In the genomic region with DNA sequence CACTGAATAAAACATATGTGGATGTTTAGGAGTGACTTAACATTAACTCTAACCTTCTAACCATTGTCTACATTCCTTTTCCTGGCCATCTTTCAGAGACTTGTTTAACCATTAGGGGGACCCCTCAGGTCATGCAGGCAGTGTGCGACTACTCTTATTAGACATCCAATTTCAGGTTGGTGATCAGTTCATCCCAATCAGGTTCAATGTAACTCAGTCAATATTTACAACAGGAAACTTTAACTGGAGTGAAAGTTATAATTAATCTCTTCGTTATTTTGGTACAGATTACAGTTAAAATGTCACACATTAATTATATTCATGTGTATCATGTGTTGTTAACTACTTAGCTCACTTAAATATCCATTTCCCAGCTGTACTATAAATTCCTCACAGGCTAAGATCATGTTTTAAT, we compare ENCODE assay signal across 8 cellular contexts.
A peak's percentile ranks its signal among the peaks of the same experiment; 100 is the strongest.
DNase-seq lines count a peak whose midpoint lies in the region; FAIRE-seq and TF ChIP-seq lines count a peak whose summit lies in the region.

No MANE protein-coding gene starts in this region.

- H3K4me1 ChIP-seq in MM.1S (ENCODE audit: low read length) (peaks cover 5% of the 10 kb centered on the region), endothelial cell of umbilical vein (ENCODE audit: control insufficient read depth, extremely low read depth, insufficient read depth, low read length) (no peaks in the 10 kb centered on the region), trophoblast cell (ENCODE audit: control insufficient read depth in 1 of 2, insufficient read depth in 2 of 2, low read length in 2 of 2) (no peaks in the 10 kb centered on the region)

- H3K4ac ChIP-seq in trophoblast cell (ENCODE audit: low read depth, low read length), result no peak overlapping the region

- H3K18ac ChIP-seq in trophoblast cell (ENCODE audit: low read length), result no peak overlapping the region

- H4K91ac ChIP-seq in trophoblast cell (ENCODE audit: low read depth, low read length), result no peak overlapping the region

- H3K4me2 ChIP-seq in MM.1S (ENCODE audit: low read depth, low read length) (no peak overlapping the region), endothelial cell of umbilical vein (ENCODE audit: insufficient read depth, low read length) (no peak overlapping the region), trophoblast cell (ENCODE audit: low read length) (no peak overlapping the region)

- no peak overlapping the region for H2BK120ac ChIP-seq in trophoblast cell (ENCODE audit: insufficient read depth, low read length, poor library complexity)

- no TSS peak for BruUV-seq in endothelial cell of umbilical vein (replicated peaks; lab: Mats Ljungman, UMichigan)

- dilution Hi-C loops in endothelial cell of umbilical vein (cut with MboI; ENCODE audit: extremely low pct_ligation_motif_present, low sequenced_read_pairs), result no loop called here

- intact Hi-C loops in endothelial cell of umbilical vein (cut with micrococcal nuclease), result loop anchor here (1.0 kb wide), 2 partner anchors 74 to 104 kb away; no protein-coding TSS in a partner anchor

- no peaks in the 10 kb centered on the region for H3K9me2 ChIP-seq in MM.1S (replicated peaks; ENCODE audit: insufficient read depth, low read length)

- CTCF ChIA-PET in endothelial cell of umbilical vein (lab: Charles Lee), result interaction anchor here (0.7 to 2.4 kb wide), 20 partner anchors 9 to 523 kb away, joined by 3 to 28 read pairs (median 4); no protein-coding TSS in a partner anchor

- DNase-seq in GM12892 (ENCODE audit: insufficient read length), result peak; percentile 19
- no peak for DNase-seq in HFF-Myc (ENCODE audit: extremely low read depth, low read depth)
- DNase-seq in MM.1S, result peak; percentile 83
- DNase-seq in endothelial cell of umbilical vein (ENCODE audit: low read depth, low spot score), result peak; percentile 72
- DNase-seq in NCI-H1105 (lab: John Stamatoyannopoulos, UW), result no peak
- no peak for DNase-seq in trophoblast cell
- no peak for DNase-seq in activated CD8-positive, alpha-beta memory T cell treated with anti-CD3 and anti-CD28 coated beads, Interleukin-2, amount 50 U/mL, for 4 hours

- no peaks in the 10 kb centered on the region for H3K79me1 ChIP-seq in trophoblast cell (ENCODE audit: low read length)

- no peaks in the 10 kb centered on the region for H3K9me3 ChIP-seq in MM.1S (replicated peaks; ENCODE audit: insufficient read depth, low read length)
- H3K9me3 ChIP-seq in endothelial cell of umbilical vein (replicated peaks; ENCODE audit: control insufficient read depth, insufficient read depth, low read length), result no peaks in the 10 kb centered on the region
- no peaks in the 10 kb centered on the region for H3K9me3 ChIP-seq in trophoblast cell (ENCODE audit: insufficient read depth, low read depth, low read length)

- H3K4me3 ChIP-seq in HFF-Myc (replicated peaks; ENCODE audit: low read depth, low read length) (no peak overlapping the region), MM.1S (ENCODE audit: low read length) (no peak overlapping the region), endothelial cell of umbilical vein (replicated peaks in 1 of 3; ENCODE audit: insufficient read depth in 1 of 3, low read depth in 1 of 3, low read length in 3 of 3) (no peak overlapping the region), trophoblast cell (ENCODE audit: low read depth, low read length) (no peak overlapping the region)

- H3K79me2 ChIP-seq in MM.1S (ENCODE audit: low read length) (no peaks in the 10 kb centered on the region), endothelial cell of umbilical vein (ENCODE audit: control insufficient read depth, insufficient read depth, low read length) (no peaks in the 10 kb centered on the region), trophoblast cell (ENCODE audit: control insufficient read depth, insufficient read depth, low read length, poor library complexity) (no peaks in the 10 kb centered on the region)

- H3F3A ChIP-seq in MM.1S (ENCODE audit: insufficient read depth, low read length), result no peaks in the 10 kb centered on the region

- H3K23ac ChIP-seq in trophoblast cell (ENCODE audit: low read length), result no peak overlapping the region

- no peaks in the 10 kb centered on the region for H3K27me3 ChIP-seq in MM.1S (replicated peaks; ENCODE audit: insufficient read depth, low read length)
- no peaks in the 10 kb centered on the region for H3K27me3 ChIP-seq in endothelial cell of umbilical vein (ENCODE audit: control insufficient read depth in 2 of 2, insufficient read depth in 2 of 2, low read length in 2 of 2)
- H3K27me3 ChIP-seq in trophoblast cell (ENCODE audit: insufficient read depth, low read length), result no peaks in the 10 kb centered on the region

- H4K8ac ChIP-seq in trophoblast cell (ENCODE audit: low read depth, low read length), result no peak overlapping the region

- no peak overlapping the region for H2AFZ ChIP-seq in MM.1S (ENCODE audit: low read length)
- H2AFZ ChIP-seq in endothelial cell of umbilical vein (ENCODE audit: low read depth, low read length), result no peak overlapping the region
- H2AFZ ChIP-seq in trophoblast cell (ENCODE audit: insufficient read depth, low read length, poor library complexity), result no peak overlapping the region

- TF ChIP-seq POLR2A in GM12892 (IDR thresholded peaks at IDR 0.05; ENCODE audit: low read depth, low read length) (no peak), endothelial cell of umbilical vein (IDR thresholded peaks at IDR 0.05; ENCODE audit: low read depth, low read length) (no peak)

- H3K9me1 ChIP-seq in endothelial cell of umbilical vein (replicated peaks; ENCODE audit: control insufficient read depth, extremely low read depth, insufficient read depth, low read length), result no peaks in the 10 kb centered on the region

- no peak overlapping the region for H2AK5ac ChIP-seq in trophoblast cell (ENCODE audit: low read length)

- no peak overlapping the region for H3K14ac ChIP-seq in trophoblast cell (ENCODE audit: low read length)

- peak; percentile 89 for FAIRE-seq in GM12892 (lab: Jason Lieb, UNC)
- peak; percentile 63 for FAIRE-seq in endothelial cell of umbilical vein (lab: Jason Lieb, UNC)

- WGBS in trophoblast cell (ENCODE audit: extremely low coverage, insufficient coverage, insufficient read length), result no CpG with 5 or more reads among the region's 2 CpGs

- H3K9ac ChIP-seq in MM.1S (ENCODE audit: low read length) (no peak overlapping the region), endothelial cell of umbilical vein (replicated peaks; ENCODE audit: extremely low read depth, insufficient read depth, low read length) (no peak overlapping the region), trophoblast cell (ENCODE audit: low read length) (no peak overlapping the region)

- POLR2A ChIA-PET in endothelial cell of umbilical vein (lab: Charles Lee), result no interaction called here

- no peak overlapping the region for H4K12ac ChIP-seq in trophoblast cell (ENCODE audit: low read depth, low read length)

- peak; percentile 23; the same call in 1 of the 2 replicates for TF ChIP-seq CTCF in 22Rv1 (IDR thresholded peaks at IDR 0.05)
- TF ChIP-seq CTCF in HFF-Myc (IDR thresholded peaks at IDR 0.05; ENCODE audit: low read depth, low read length, missing control alignments), result peak; percentile 41
- TF ChIP-seq CTCF in MM.1S (IDR thresholded peaks at IDR 0.05; ENCODE audit: low read length), result peak; percentile 92
- peak; percentile 19 to 38 for TF ChIP-seq CTCF in endothelial cell of umbilical vein (IDR thresholded peaks at IDR 0.05; ENCODE audit: extremely low read depth in 1 of 2, insufficient read depth in 1 of 2, low read depth in 1 of 2, low read length in 2 of 2)

- H3K36me3 ChIP-seq in MM.1S (replicated peaks; ENCODE audit: insufficient read depth, low read length), result no peaks in the 10 kb centered on the region
- no peaks in the 10 kb centered on the region for H3K36me3 ChIP-seq in endothelial cell of umbilical vein (ENCODE audit: control insufficient read depth in 2 of 2, extremely low read depth in 1 of 2, insufficient read depth in 2 of 2, low read length in 2 of 2)
- no peaks in the 10 kb centered on the region for H3K36me3 ChIP-seq in trophoblast cell (ENCODE audit: control insufficient read depth in 1 of 2, insufficient read depth in 2 of 2, low read length in 2 of 2)

- H3K27ac ChIP-seq in 22Rv1, result no peak overlapping the region
- no peak overlapping the region for H3K27ac ChIP-seq in MM.1S (ENCODE audit: low read length)
- H3K27ac ChIP-seq in endothelial cell of umbilical vein (ENCODE audit: insufficient read depth, low read depth, low read length), result no peak overlapping the region
- no peak overlapping the region for H3K27ac ChIP-seq in trophoblast cell (ENCODE audit: low read depth, low read length)

- H2BK12ac ChIP-seq in trophoblast cell (ENCODE audit: low read length), result no peak overlapping the region

- H2BK5ac ChIP-seq in trophoblast cell (ENCODE audit: low read depth, low read length, poor library complexity), result no peak overlapping the region

- H4K20me1 ChIP-seq in MM.1S (ENCODE audit: insufficient read depth, low read length) (no peaks in the 10 kb centered on the region), endothelial cell of umbilical vein (replicated peaks; ENCODE audit: control insufficient read depth, extremely low read depth, insufficient read depth, low read length) (no peaks in the 10 kb centered on the region)

TF ChIP-seq in endothelial cell of umbilical vein, 7 proteins besides CTCF, POLR2A, EP300 and RAD21:
- TF ChIP-seq MAX (IDR thresholded peaks at IDR 0.05; ENCODE audit: insufficient read depth, insufficient read length) (no peak), GATA2 (IDR thresholded peaks at IDR 0.05; ENCODE audit: insufficient read depth, insufficient read length, low read depth, low read length) (no peak), FOS (IDR thresholded peaks at IDR 0.05; ENCODE audit: borderline replicate concordance, insufficient read depth, low read length) (no peak), EZH2 (IDR thresholded peaks at IDR 0.05; ENCODE audit: borderline replicate concordance, low read depth, low read length, severe bottlenecking) (no peak), JUN (IDR thresholded peaks at IDR 0.05; ENCODE audit: borderline replicate concordance, insufficient read depth, insufficient read length, low read depth) (no peak), MYC (IDR thresholded peaks at IDR 0.05; ENCODE audit: low read depth, low read length) (no peak), POLR2AphosphoS5 (IDR thresholded peaks at IDR 0.05; ENCODE audit: insufficient read depth, low read depth, low read length) (no peak)
TF ChIP-seq in endothelial cell of umbilical vein: peak in this region for 0.

Comparison
In these comparisons a context has a peak if more than half of its experiments do, and no peak if none do; other contexts are left out.
1. CTCF ChIP-seq: peak in every context shown above with its lines; median percentile 92 in MM.1S; 41 in HFF-Myc; 28 in endothelial cell of umbilical vein; 23 in 22Rv1.
2. DNase-seq: peak in GM12892 (single experiment), MM.1S (single experiment) and endothelial cell of umbilical vein (single experiment); none in HFF-Myc (single experiment), NCI-H1105 (single experiment), trophoblast cell (0 of 2) and activated CD8-positive, alpha-beta memory T cell treated with anti-CD3 and anti-CD28 coated beads, Interleukin-2, amount 50 U/mL, for 4 hours (single experiment).